8 cellular contexts compared by ENCODE assay signal in genomic region chr15:75672646-75673425, GRCh38. TPM values are rescaled to one million over a fixed set of nuclear protein-coding genes. Genes with fewer than 3 reads are reported as not detected.
A peak's percentile ranks its signal among the peaks of the same experiment; 100 is the strongest.
DNase-seq lines count a peak whose midpoint lies in the region; ATAC-seq and TF ChIP-seq lines count a peak whose summit lies in the region.

No MANE protein-coding gene starts in this region.

- peak overlapping the region; percentile 83 for H3K27ac Mint-ChIP-seq in Calu3 (ENCODE audit: unreplicated experiment)

- peaks cover 41% of the 10 kb centered on the region for H3K4me1 Mint-ChIP-seq in Calu3 (ENCODE audit: low read depth, unreplicated experiment)

- H4K12ac ChIP-seq in trophoblast cell (ENCODE audit: low read depth, low read length), result peak overlapping the region; percentile 59

- H3K9me3 Mint-ChIP-seq in Calu3 (ENCODE audit: low read depth, unreplicated experiment), result no peaks in the 10 kb centered on the region

- no peaks in the 10 kb centered on the region for H3K27me3 ChIP-seq in trophoblast cell (ENCODE audit: insufficient read depth, low read length)

- H3K23ac ChIP-seq in trophoblast cell (ENCODE audit: low read length), result no peak overlapping the region

- H3K4ac ChIP-seq in trophoblast cell (ENCODE audit: low read depth, low read length), result peak overlapping the region; percentile 24

- H3K36me3 ChIP-seq in trophoblast cell (ENCODE audit: control insufficient read depth in 1 of 2, insufficient read depth in 2 of 2, low read length in 2 of 2), result no peaks in the 10 kb centered on the region

- no peaks in the 10 kb centered on the region for H3K9me3 ChIP-seq in trophoblast cell (ENCODE audit: insufficient read depth, low read depth, low read length)

- peak overlapping the region; percentile 1 for H3K4me2 ChIP-seq in trophoblast cell (ENCODE audit: low read length)

- no peak overlapping the region for H3K9ac ChIP-seq in trophoblast cell (ENCODE audit: low read length)

- no peak for TF ChIP-seq CTCF in Calu3 (IDR thresholded peaks at IDR 0.05; ENCODE audit: unreplicated experiment)

- peak overlapping the region; percentile 46 for H2AK5ac ChIP-seq in trophoblast cell (ENCODE audit: low read length)

- H3K4me3 ChIP-seq in trophoblast cell (ENCODE audit: low read depth, low read length), result no peak overlapping the region

- H4K8ac ChIP-seq in trophoblast cell (ENCODE audit: low read depth, low read length), result peak overlapping the region; percentile 68

- peak overlapping the region; percentile 75 for H3K14ac ChIP-seq in trophoblast cell (ENCODE audit: low read length)

- peaks cover 2% of the 10 kb centered on the region for H3K79me2 ChIP-seq in trophoblast cell (ENCODE audit: control insufficient read depth, insufficient read depth, low read length, poor library complexity)

- no peaks in the 10 kb centered on the region for H3K36me3 Mint-ChIP-seq in Calu3 (ENCODE audit: insufficient read depth, unreplicated experiment)

- no peaks in the 10 kb centered on the region for H3K27me3 Mint-ChIP-seq in Calu3 (ENCODE audit: unreplicated experiment)

- ATAC-seq in Right ventricle myocardium superior (ENCODE audit: poor library complexity) (peak; percentile 43), HG02938 (IDR thresholded peaks at IDR 0.05; ENCODE audit: unreplicated experiment) (no peak), GM21825 (IDR thresholded peaks at IDR 0.05; ENCODE audit: unreplicated experiment) (no peak), HG03469 (IDR thresholded peaks at IDR 0.05; ENCODE audit: unreplicated experiment) (no peak), HG03139 (IDR thresholded peaks at IDR 0.05; ENCODE audit: unreplicated experiment) (no peak)

- peak overlapping the region; percentile 33 for H2AFZ ChIP-seq in trophoblast cell (ENCODE audit: insufficient read depth, low read length, poor library complexity)

- WGBS in trophoblast cell (ENCODE audit: extremely low coverage, insufficient coverage, insufficient read length), result no CpG with 5 or more reads among the region's 14 CpGs

- peak overlapping the region; percentile 50 for H2BK120ac ChIP-seq in trophoblast cell (ENCODE audit: insufficient read depth, low read length, poor library complexity)

- peaks cover 10% of the 10 kb centered on the region for H3K79me1 ChIP-seq in trophoblast cell (ENCODE audit: low read length)

- peak overlapping the region; percentile 83 for H3K18ac ChIP-seq in trophoblast cell (ENCODE audit: low read length)

- H3K4me3 Mint-ChIP-seq in Calu3 (ENCODE audit: low read depth, unreplicated experiment), result peak overlapping the region; percentile 28

- H3K4me1 ChIP-seq in trophoblast cell (ENCODE audit: control insufficient read depth in 1 of 2, insufficient read depth in 2 of 2, low read length in 2 of 2), result peaks cover 26 to 35% of the 10 kb centered on the region in 2 experiments

- CTCF ChIA-PET in Calu3 (lab: Charles Lee), result interaction anchor here (0.6 to 1.2 kb wide), 6 partner anchors 10 to 1701 kb away, joined by 3 to 7 read pairs (median 4); partner anchors contain the start of genes MAN2C1 and SNX33

- DNase-seq in Calu3 (peak; percentile 38), T1000 (lab: John Stamatoyannopoulos, UW) (peak; percentile 46), Right ventricle myocardium superior (peak; percentile 66), trophoblast cell (peak; percentile 28 to 38)

- H4K91ac ChIP-seq in trophoblast cell (ENCODE audit: low read depth, low read length), result peak overlapping the region; percentile 89

- intact Hi-C loops in Calu3 (cut with micrococcal nuclease; ENCODE audit: unreplicated experiment), result no loop called here
- intact Hi-C loops in Right ventricle myocardium superior (cut with DNase I), result no loop called here

- peak overlapping the region; percentile 92 for H3K27ac ChIP-seq in trophoblast cell (ENCODE audit: low read depth, low read length)

- peak overlapping the region; percentile 77 for H2BK5ac ChIP-seq in trophoblast cell (ENCODE audit: low read depth, low read length, poor library complexity)

- no TSS peak for BruUV-seq in Calu3 (replicated peaks; lab: Mats Ljungman, UMichigan)

- peak overlapping the region; percentile 85 for H2BK12ac ChIP-seq in trophoblast cell (ENCODE audit: low read length)

RNA-seq across cellular contexts. Expression of gene SNX33, which starts 25.1 kb away (rescaled TPM):
- 23.2 and 24.1 TPM in 2 replicates for total RNA-seq in Calu3 (2022)
- total RNA-seq in Right ventricle myocardium superior, result 12.4 TPM
- 11.9 and 12.6 TPM in 2 replicates for polyA plus RNA-seq in trophoblast cell (2013)

RNA-seq across cellular contexts. Expression of gene IMP3, which starts 32.8 kb away (rescaled TPM):
- total RNA-seq in Calu3 (2022), result 77.8 and 91.5 TPM in 2 replicates
- 41.7 TPM for total RNA-seq in Right ventricle myocardium superior
- 41.5 and 44.6 TPM in 2 replicates for polyA plus RNA-seq in trophoblast cell (2013)

RNA-seq across cellular contexts. Expression of gene CSPG4, which starts 39.8 kb away (rescaled TPM):
- total RNA-seq in Calu3 (2022) (0.05 TPM in 1 of 2 replicates, not detected in the other), Right ventricle myocardium superior (5.2 TPM)
- 1.1 and 1.3 TPM in 2 replicates for polyA plus RNA-seq in trophoblast cell (2013)

RNA-seq across cellular contexts. Expression of gene SNUPN, which starts 47.3 kb away (rescaled TPM):
- total RNA-seq in Calu3 (2022) (24.5 and 28.0 TPM in 2 replicates), Right ventricle myocardium superior (16.9 TPM)
- polyA plus RNA-seq in trophoblast cell (2013), result 10.5 and 10.6 TPM in 2 replicates
